Comparison of ENCODE assay signal across 1 cellular context in genomic region chr9:3507395-3508077, GRCh38.
TF ChIP-seq lines count a peak whose summit lies in the region.

No MANE protein-coding gene starts in this region.

TF ChIP-seq in K562, 482 proteins besides CTCF, POLR2A, EP300 and RAD21 (continued from another document):
- TF ChIP-seq FOXP4 (CRISPR knock-in tag; IDR thresholded peaks at IDR 0.05; ENCODE audit: borderline replicate concordance), result no peak
- TF ChIP-seq POLR3A (IDR thresholded peaks at IDR 0.05; ENCODE audit: borderline replicate concordance, extremely low read depth, insufficient read depth, insufficient read length), result no peak
- no peak for TF ChIP-seq HSF4 (CRISPR knock-in tag; IDR thresholded peaks at IDR 0.05; ENCODE audit: borderline replicate concordance)
- no peak for TF ChIP-seq CCNT2 (IDR thresholded peaks at IDR 0.05; ENCODE audit: borderline replicate concordance, extremely low read depth, insufficient read length, low read depth, low read length)
- TF ChIP-seq EGR1 (conservative IDR thresholded peaks at IDR 0.05), result no peak
- no peak for TF ChIP-seq ZNF407 (IDR thresholded peaks at IDR 0.05; ENCODE audit: low read depth)
- TF ChIP-seq ILF3 (IDR thresholded peaks at IDR 0.05; ENCODE audit: borderline replicate concordance), result no peak
- TF ChIP-seq NEUROD1 (IDR thresholded peaks at IDR 0.05; ENCODE audit: borderline replicate concordance, low read depth, low read length, partially characterized antibody), result no peak
- TF ChIP-seq SNAPC5 (CRISPR knock-in tag; IDR thresholded peaks at IDR 0.05), result no peak
- no peak for TF ChIP-seq E4F1 (CRISPR knock-in tag; IDR thresholded peaks at IDR 0.05; ENCODE audit: borderline replicate concordance)
- no peak for TF ChIP-seq E2F4 (CRISPR knock-in tag; IDR thresholded peaks at IDR 0.05; ENCODE audit: low read depth)
- TF ChIP-seq HDAC3 (IDR thresholded peaks at IDR 0.05; ENCODE audit: borderline replicate concordance, partially characterized antibody), result no peak
- TF ChIP-seq FOXP1 (CRISPR knock-in tag; IDR thresholded peaks at IDR 0.05), result no peak
- no peak for TF ChIP-seq SIRT6 (IDR thresholded peaks at IDR 0.05; ENCODE audit: low read depth, low read length)
- TF ChIP-seq ATF4 (CRISPR knock-in tag; IDR thresholded peaks at IDR 0.05), result no peak
- no peak for TF ChIP-seq NFE2L1 (tag; IDR thresholded peaks at IDR 0.05; ENCODE audit: borderline replicate concordance, low read depth)
- TF ChIP-seq NCOA4 (IDR thresholded peaks at IDR 0.05; ENCODE audit: partially characterized antibody), result no peak
- no peak for TF ChIP-seq NFYB (IDR thresholded peaks at IDR 0.05; ENCODE audit: extremely low read depth, insufficient read length)
- TF ChIP-seq ZNF146 (CRISPR knock-in tag; IDR thresholded peaks at IDR 0.05; ENCODE audit: unreplicated experiment), result no peak
- no peak for TF ChIP-seq CEBPZ (IDR thresholded peaks at IDR 0.05; ENCODE audit: borderline replicate concordance, low read depth, low read length)
- no peak for TF ChIP-seq THAP7 (CRISPR knock-in tag; IDR thresholded peaks at IDR 0.05)
- no peak for TF ChIP-seq KAT8 (IDR thresholded peaks at IDR 0.05; ENCODE audit: low read depth)
- TF ChIP-seq GATA2 (CRISPR knock-in tag; IDR thresholded peaks at IDR 0.05), result peak; percentile 75
- no peak for TF ChIP-seq GTF2E2 (tag; IDR thresholded peaks at IDR 0.05)
